Comparison of ENCODE assay signal across 11 cellular contexts in the genomic region with DNA sequence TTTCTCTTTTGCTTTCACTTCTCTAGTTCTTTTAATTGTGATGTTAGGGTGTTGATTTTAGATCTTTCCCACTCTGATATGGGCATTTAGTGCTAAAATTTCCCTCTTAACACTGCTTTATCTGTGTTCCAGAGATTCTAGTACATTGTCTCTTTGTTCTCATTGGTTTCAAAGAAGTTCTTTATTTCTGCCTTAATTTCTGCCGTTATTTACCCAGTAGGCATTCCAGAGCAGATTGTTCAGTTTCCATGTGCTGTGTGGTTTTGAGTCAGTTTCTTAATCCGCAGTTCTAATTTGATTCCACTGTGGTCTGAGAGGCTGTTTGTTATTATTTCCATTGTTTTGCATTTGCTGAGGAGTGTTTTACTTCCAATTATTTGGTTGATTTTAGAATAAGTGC. TPM values are rescaled to one million over a fixed set of nuclear protein-coding genes. Genes with fewer than 3 reads are reported as not detected.
DNase-seq lines count a peak whose midpoint lies in the region; ATAC-seq and TF ChIP-seq lines count a peak whose summit lies in the region.
"Not testable (repeated sequence)": the region's sequence is repeated elsewhere in the genome, so short reads cannot be mapped to it uniquely, and the experiment has no call there.
"Had no signal": no experiment of that assay in that cellular context is flagged by ENCODE, and none has a peak within 500 bp of the region (broad histone marks: within the 10 kb centered on the region; RNA-seq: fewer than 3 reads in every experiment).

No MANE protein-coding gene starts in this region.

- H3K9me2 ChIP-seq in PC-3 (replicated peaks; ENCODE audit: low read length), result not testable (repeated sequence)

- not testable (repeated sequence) for BruUV-seq in PC-3 (replicated peaks; lab: Mats Ljungman, UMichigan)

- POLR2A ChIA-PET in CD4-positive, alpha-beta memory T cell (lab: Charles Lee; ENCODE audit: partially characterized antibody); PC-3 (lab: Charles Lee; ENCODE audit: unreplicated experiment); activated B cell treated with CpG ODN at 0.5 μM for 24 hours (lab: Charles Lee); activated naive CD8-positive, alpha-beta T cell treated with anti-CD3 and anti-CD28 coated beads, Interleukin-2, amount 10 ng/mL, durations not matched to agents 7 days and 5 days (lab: Charles Lee): not testable (repeated sequence)

- not testable (repeated sequence) for H3K79me2 ChIP-seq in PC-3 (ENCODE audit: low read length)

- H3K9me3 Mint-ChIP-seq in CD4-positive, alpha-beta memory T cell; activated B cell treated with CpG ODN at 0.5 μM for 24 hours; activated naive CD8-positive, alpha-beta T cell treated with anti-CD3 and anti-CD28 coated beads, Interleukin-2, amount 10 ng/mL, durations not matched to agents 7 days and 5 days; neural crest cell; stimulated activated naive B cell treated with anti-CD40 and anti-IgM and Interleukin-4, amounts not matched to agents 10 μg/mL and 1 μg/mL and 100 μg/mL, for 72 hours: not testable (repeated sequence)

- H3K27me3 Mint-ChIP-seq in CD4-positive, alpha-beta memory T cell, result peaks cover 11 to 15% of the 10 kb centered on the region in 2 donors
- H3K27me3 Mint-ChIP-seq in activated B cell treated with CpG ODN at 0.5 μM for 24 hours; stimulated activated naive B cell treated with anti-CD40 and anti-IgM and Interleukin-4, amounts not matched to agents 10 μg/mL and 1 μg/mL and 100 μg/mL, for 72 hours: not testable (repeated sequence)
- peaks cover 18% of the 10 kb centered on the region for H3K27me3 Mint-ChIP-seq in activated naive CD8-positive, alpha-beta T cell treated with anti-CD3 and anti-CD28 coated beads, Interleukin-2, amount 10 ng/mL, durations not matched to agents 7 days and 5 days
- H3K27me3 Mint-ChIP-seq in neural crest cell (ENCODE audit: low read depth), result peaks cover 26% of the 10 kb centered on the region

- not testable (repeated sequence) for H4K20me1 ChIP-seq in PC-3 (ENCODE audit: low read length)

- intact Hi-C loops in CD4-positive, alpha-beta memory T cell (cut with micrococcal nuclease); PC-3 (cut with micrococcal nuclease); activated B cell treated with CpG ODN at 0.5 μM for 24 hours (cut with micrococcal nuclease); dorsolateral prefrontal cortex (cut with DNase I): not testable (repeated sequence)

- not testable (repeated sequence) for H3K9ac ChIP-seq in PC-3 (ENCODE audit: low read length)

- H3K4me3 ChIP-seq in CD4-positive, alpha-beta memory T cell (ENCODE audit: low read length in 2 of 2); PC-3 (ENCODE audit: low read length): not testable (repeated sequence)
- H3K4me3 ChIP-seq in dorsolateral prefrontal cortex, result peak overlapping the region in 45 of 59 donors; percentile 1 to 61 (median 34)

- H2AFZ ChIP-seq in PC-3 (ENCODE audit: low read length), result not testable (repeated sequence)

- not testable (repeated sequence) for H3K36me3 ChIP-seq in CD4-positive, alpha-beta memory T cell (ENCODE audit: insufficient read depth, low read length); PC-3 (ENCODE audit: low read depth, low read length)

- H3F3A ChIP-seq in PC-3 (ENCODE audit: low read length, unreplicated experiment), result not testable (repeated sequence)

- not testable (repeated sequence) for H3K27me3 ChIP-seq in CD4-positive, alpha-beta memory T cell (ENCODE audit: insufficient read depth, low read length); dorsolateral prefrontal cortex
- H3K27me3 ChIP-seq in PC-3 (ENCODE audit: low read length), result peaks cover 60% of the 10 kb centered on the region

- not testable (repeated sequence) for ATAC-seq in PC-3; activated B cell treated with CpG ODN at 0.5 μM for 24 hours (ENCODE audit: low read depth); activated naive CD8-positive, alpha-beta T cell treated with anti-CD3 and anti-CD28 coated beads, Interleukin-2, amount 10 ng/mL, durations not matched to agents 7 days and 5 days (ENCODE audit: low read depth); stimulated activated naive B cell treated with anti-CD40 and anti-IgM and Interleukin-4, amounts not matched to agents 10 μg/mL and 1 μg/mL and 100 μg/mL, for 72 hours (replicated peaks)

- CTCF ChIA-PET in CD4-positive, alpha-beta memory T cell (lab: Charles Lee; ENCODE audit: partially characterized antibody); PC-3 (lab: Charles Lee); activated B cell treated with CpG ODN at 0.5 μM for 24 hours (lab: Charles Lee): not testable (repeated sequence)

- H3K4me1 Mint-ChIP-seq in CD4-positive, alpha-beta memory T cell, result not testable (repeated sequence)
- peaks cover 22% of the 10 kb centered on the region for H3K4me1 Mint-ChIP-seq in activated B cell treated with CpG ODN at 0.5 μM for 24 hours
- H3K4me1 Mint-ChIP-seq in activated naive CD8-positive, alpha-beta T cell treated with anti-CD3 and anti-CD28 coated beads, Interleukin-2, amount 10 ng/mL, durations not matched to agents 7 days and 5 days, result peaks cover 20% of the 10 kb centered on the region
- H3K4me1 Mint-ChIP-seq in neural crest cell, result peaks cover 11% of the 10 kb centered on the region
- H3K4me1 Mint-ChIP-seq in stimulated activated naive B cell treated with anti-CD40 and anti-IgM and Interleukin-4, amounts not matched to agents 10 μg/mL and 1 μg/mL and 100 μg/mL, for 72 hours, result peaks cover 25 to 34% of the 10 kb centered on the region in 2 donors

- TF ChIP-seq CTCF in PC-3 (conservative IDR thresholded peaks at IDR 0.05; ENCODE audit: low read depth, low read length); activated B cell treated with CpG ODN at 0.5 μM for 24 hours (IDR thresholded peaks at IDR 0.05); dorsolateral prefrontal cortex (IDR thresholded peaks at IDR 0.05 in 54 of 56, conservative IDR thresholded peaks at IDR 0.05 in 2 of 56; ENCODE audit: low read depth in 1 of 56, partially characterized antibody in 56 of 56); neural crest cell (conservative IDR thresholded peaks at IDR 0.05): not testable (repeated sequence)

- H3K4me3 Mint-ChIP-seq in CD4-positive, alpha-beta memory T cell, result peak overlapping the region in 7 of 8 donors; percentile 2 to 73 (median 59)
- peak overlapping the region; percentile 77 for H3K4me3 Mint-ChIP-seq in activated B cell treated with CpG ODN at 0.5 μM for 24 hours
- peak overlapping the region; percentile 14 for H3K4me3 Mint-ChIP-seq in activated naive CD8-positive, alpha-beta T cell treated with anti-CD3 and anti-CD28 coated beads, Interleukin-2, amount 10 ng/mL, durations not matched to agents 7 days and 5 days
- H3K4me3 Mint-ChIP-seq in neural crest cell, result not testable (repeated sequence)
- H3K4me3 Mint-ChIP-seq in stimulated activated naive B cell treated with anti-CD40 and anti-IgM and Interleukin-4, amounts not matched to agents 10 μg/mL and 1 μg/mL and 100 μg/mL, for 72 hours, result peak overlapping the region; percentile 52 to 60

- 0 out of 2 replicates have a peak overlapping the region, but pooled peaks have one; percentile 10 for H3K4me2 ChIP-seq in PC-3 (ENCODE audit: low read length)

- H3K36me3 Mint-ChIP-seq in CD4-positive, alpha-beta memory T cell; activated B cell treated with CpG ODN at 0.5 μM for 24 hours (ENCODE audit: low read depth); activated naive CD8-positive, alpha-beta T cell treated with anti-CD3 and anti-CD28 coated beads, Interleukin-2, amount 10 ng/mL, durations not matched to agents 7 days and 5 days; neural crest cell (ENCODE audit: low read depth); stimulated activated naive B cell treated with anti-CD40 and anti-IgM and Interleukin-4, amounts not matched to agents 10 μg/mL and 1 μg/mL and 100 μg/mL, for 72 hours: not testable (repeated sequence)

- H3K4me1 ChIP-seq in CD4-positive, alpha-beta memory T cell (ENCODE audit: insufficient read depth, low read length); PC-3 (ENCODE audit: insufficient read depth, low read length): not testable (repeated sequence)

- H3K9me3 ChIP-seq in CD4-positive, alpha-beta memory T cell (ENCODE audit: control insufficient read depth in 1 of 2, low read length in 2 of 2); PC-3 (ENCODE audit: low read length): not testable (repeated sequence)

- DNase-seq in CD4-positive, alpha-beta memory T cell; PC-3; activated B cell treated with CpG ODN at 0.5 μM for 24 hours; activated naive CD8-positive, alpha-beta T cell treated with anti-CD3 and anti-CD28 coated beads, Interleukin-2, amount 10 ng/mL, durations not matched to agents 7 days and 5 days; dorsolateral prefrontal cortex; neural crest cell (ENCODE audit: low read depth, low spot score); stimulated activated naive B cell treated with anti-CD40 and anti-IgM and Interleukin-4, amounts not matched to agents 10 μg/mL and 1 μg/mL and 100 μg/mL, for 72 hours: not testable (repeated sequence)
- DNase-seq in MV-4-11 (lab: John Stamatoyannopoulos, UW), result peak; percentile 67

- H3K27ac ChIP-seq in CD4-positive, alpha-beta memory T cell (ENCODE audit: low read depth, low read length); PC-3 (ENCODE audit: low read length): not testable (repeated sequence)
- peak overlapping the region in 54 of 59 donors; percentile 1 to 92 (median 70) for H3K27ac ChIP-seq in dorsolateral prefrontal cortex

- H3K27ac Mint-ChIP-seq in CD4-positive, alpha-beta memory T cell, result peak overlapping the region in 2 of 7 donors; percentile 2 to 40
- peak overlapping the region; percentile 72 for H3K27ac Mint-ChIP-seq in activated B cell treated with CpG ODN at 0.5 μM for 24 hours
- H3K27ac Mint-ChIP-seq in activated naive CD8-positive, alpha-beta T cell treated with anti-CD3 and anti-CD28 coated beads, Interleukin-2, amount 10 ng/mL, durations not matched to agents 7 days and 5 days, result not testable (repeated sequence)
- H3K27ac Mint-ChIP-seq in neural crest cell (ENCODE audit: unreplicated experiment), result peak overlapping the region; percentile 7
- peak overlapping the region; percentile 43 for H3K27ac Mint-ChIP-seq in stimulated activated naive B cell treated with anti-CD40 and anti-IgM and Interleukin-4, amounts not matched to agents 10 μg/mL and 1 μg/mL and 100 μg/mL, for 72 hours

RNA-seq across cellular contexts. Expression of a gene that starts 16.9 kb away (rescaled TPM):
- not detected for total RNA-seq in CD4-positive, alpha-beta memory T cell
- polyA plus RNA-seq in CD4-positive, alpha-beta memory T cell, result under 1 TPM in 1 of 2 donors, not detected in 1; 0.55 TPM
- total RNA-seq in PC-3 (2014; rRNA removed) (0.04 TPM in 1 of 2 replicates, not detected in the other), activated B cell treated with CpG ODN at 0.5 μM for 24 hours (0.34 and 0.53 TPM in 2 replicates), dorsolateral prefrontal cortex (under 1 TPM in 55 of 120 experiments, not detected in 65; 0.14 to 0.96 (median 0.32) TPM), neural crest cell (0.09 TPM in 1 of 2 replicates, not detected in the other)
- under 1 TPM in 1 of 2 experiments, not detected in 1; 0.23 TPM for total RNA-seq in activated naive CD8-positive, alpha-beta T cell treated with anti-CD3 and anti-CD28 coated beads, Interleukin-2, amount 10 ng/mL, durations not matched to agents 7 days and 5 days
- total RNA-seq: GM23248, HT-29, SJSA1 had no signal
- polyA plus RNA-seq: GM23248 had no signal
